ENCODE assay signal across 26 cellular contexts in genomic region chr5:156155638-156156037, GRCh38.
DNase-seq lines count a peak whose midpoint lies in the region; TF ChIP-seq lines count a peak whose summit lies in the region.
"Had no signal": no experiment of that assay in that cellular context is flagged by ENCODE, and none has a peak within 500 bp of the region (broad histone marks: within the 10 kb centered on the region; RNA-seq: fewer than 3 reads in every experiment).

No MANE protein-coding gene starts in this region.

- no peaks in the 10 kb centered on the region for H4K20me1 ChIP-seq in hepatocyte (ENCODE audit: insufficient read depth, poor library complexity, severe bottlenecking)

- no peak overlapping the region for H3K4me3 ChIP-seq in hepatocyte
- H3K4me3 ChIP-seq: breast epithelium, coronary artery, HAP-1, spleen, suprapubic skin had no signal

- H3K36me3 ChIP-seq in hepatocyte (replicated peaks; ENCODE audit: insufficient read depth, low read depth), result no peaks in the 10 kb centered on the region
- H3K36me3 ChIP-seq: breast epithelium, HAP-1, spleen, suprapubic skin had no signal

- H2AFZ ChIP-seq in hepatocyte, result no peak overlapping the region

- DNase-seq in Daoy (ENCODE audit: low read depth) (peak; percentile 10), NCI-H1105 treated with DMSO at 0.1 percent for 48 hours (lab: John Stamatoyannopoulos, UW) (peak; percentile 7), hepatocyte (ENCODE audit: low spot score) (peak; percentile 74), renal cortical epithelial cell (ENCODE audit: low read depth) (peak; percentile 61), GM03348 (ENCODE audit: low spot score) (no peak), midbrain (lab: John Stamatoyannopoulos, UW) (no peak)
- DNase-seq in stimulated activated CD4-positive, alpha-beta T cell treated with anti-CD3 and anti-CD28 coated beads, Interleukin-4, amount 100 ng/mL, for 4 hours, result no peak
- DNase-seq: activated CD4-positive, alpha-beta T cell treated with anti-CD3 and anti-CD28 coated beads, Interleukin-2, amount 50 U/mL, for 1 hour; activated CD8-positive, alpha-beta memory T cell treated with anti-CD3 and anti-CD28 coated beads, Interleukin-2, amount 10 ng/mL, durations not matched to agents 7 days and 5 days; activated naive CD4-positive, alpha-beta T cell treated with anti-CD3 and anti-CD28 coated beads, Interleukin-2, amount 10 ng/mL, durations not matched to agents 7 days and 5 days; activated T-cell treated with anti-CD3 and anti-CD28 coated beads, Interleukin-2, amount 50 U/mL, for 72 hours; amniotic stem cell; GF-D8; mesenchymal stem cell; NCI-H1092; NCI-H1930; NCI-H446; SHP77 treated with DMSO at 0.1 percent for 48 hours; spleen; stimulated activated CD4-positive, alpha-beta T cell treated with anti-CD3 and anti-CD28 coated beads, Interleukin-2, amount 100 ng/mL, for 48 hours; stimulated activated naive B cell treated with anti-CD40 and anti-IgM and Interleukin-4, amounts not matched to agents 10 μg/mL and 1 μg/mL and 100 μg/mL, for 72 hours; T-helper 9 cell had no signal

- no peaks in the 10 kb centered on the region for H3K27me3 ChIP-seq in hepatocyte
- H3K27me3 ChIP-seq: breast epithelium, spleen, suprapubic skin had no signal

- TF ChIP-seq CTCF in hepatocyte (IDR thresholded peaks at IDR 0.05; ENCODE audit: poor library complexity), result no peak

- H3K79me2 ChIP-seq in hepatocyte, result no peaks in the 10 kb centered on the region

- H3K9me3 ChIP-seq in hepatocyte (ENCODE audit: low read depth), result no peaks in the 10 kb centered on the region
- H3K9me3 ChIP-seq: breast epithelium, HAP-1, spleen, suprapubic skin had no signal

- H3K4me1 ChIP-seq in hepatocyte (ENCODE audit: insufficient read depth), result no peaks in the 10 kb centered on the region
- H3K4me1 ChIP-seq: breast epithelium, HAP-1, spleen, suprapubic skin had no signal

- H3K4me2 ChIP-seq in hepatocyte, result peak overlapping the region; percentile 38

- H3K9me2 ChIP-seq in hepatocyte (replicated peaks; ENCODE audit: insufficient read depth), result no peaks in the 10 kb centered on the region

- no peak overlapping the region for H3K27ac ChIP-seq in hepatocyte
- H3K27ac ChIP-seq: breast epithelium, coronary artery, spleen, suprapubic skin had no signal

- WGBS in hepatocyte (ENCODE audit: low lambda C conversion rate, missing lambda C conversion rate), result 51% methylated on average over 4 of the region's 4 CpGs

Comparison
In these comparisons a context has a peak if more than half of its experiments do, and no peak if none do; other contexts are left out.
1. DNase-seq: peak in Daoy (single experiment), NCI-H1105 treated with DMSO at 0.1 percent for 48 hours (single experiment), hepatocyte (single experiment) and renal cortical epithelial cell (single experiment); none in GM03348 (single experiment), stimulated activated CD4-positive, alpha-beta T cell treated with anti-CD3 and anti-CD28 coated beads, Interleukin-4, amount 100 ng/mL, for 4 hours (0 of 2) and midbrain (single experiment).